In the genomic region with DNA sequence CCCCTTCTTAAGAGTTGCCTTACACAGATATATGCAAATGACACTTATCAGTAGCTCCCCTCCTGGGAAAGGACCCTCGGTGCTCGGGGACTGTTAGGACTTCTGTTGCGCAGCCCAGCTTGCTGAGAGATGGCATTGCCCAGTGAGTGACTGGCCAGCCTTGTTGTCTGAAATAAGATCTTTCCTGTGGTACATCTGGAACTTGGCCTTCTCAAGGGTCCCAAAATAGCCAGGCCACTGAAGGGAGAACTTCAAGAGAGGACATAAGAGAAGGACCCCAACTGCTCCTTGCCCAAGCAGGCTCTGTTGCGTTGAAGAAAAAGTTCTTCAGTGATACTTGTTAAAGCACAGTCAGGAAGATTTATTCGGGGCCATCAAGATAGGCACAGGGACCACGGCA, we compare ENCODE assay signal across 10 cellular contexts. TPM values are rescaled to one million over a fixed set of nuclear protein-coding genes. Genes with fewer than 3 reads are reported as not detected.
DNase-seq lines count a peak whose midpoint lies in the region; TF ChIP-seq lines count a peak whose summit lies in the region.
"Had no signal": no experiment of that assay in that cellular context is flagged by ENCODE, and none has a peak within 500 bp of the region (broad histone marks: within the 10 kb centered on the region; RNA-seq: fewer than 3 reads in every experiment).

No MANE protein-coding gene starts in this region.

- H3K9me3 Mint-ChIP-seq in mesothelial cell of epicardium = no peaks in the 10 kb centered on the region

- peak overlapping the region; percentile 4 for H3K27ac Mint-ChIP-seq in mesothelial cell of epicardium

- peaks cover 28% of the 10 kb centered on the region for H3K79me2 ChIP-seq in KMS-11 (ENCODE audit: insufficient read depth, low read depth)

- TF ChIP-seq POLR2A in suprapubic skin (IDR thresholded peaks at IDR 0.05) = no peak

- peaks cover 31% of the 10 kb centered on the region for H3K4me1 Mint-ChIP-seq in mesothelial cell of epicardium

- H3K4me2 ChIP-seq in KMS-11 = peak overlapping the region; percentile 22; the same call in 1 of the 2 replicates

- H3K36me3 Mint-ChIP-seq in mesothelial cell of epicardium = peaks cover 16% of the 10 kb centered on the region

- no peaks in the 10 kb centered on the region for H3K27me3 Mint-ChIP-seq in mesothelial cell of epicardium (ENCODE audit: low read depth)

- H3K4me1 ChIP-seq in KMS-11 (ENCODE audit: low read depth, poor library complexity, severe bottlenecking) (peaks cover 55% of the 10 kb centered on the region), suprapubic skin (peaks cover 52% of the 10 kb centered on the region)

- no peak for TF ChIP-seq EP300 in suprapubic skin (IDR thresholded peaks at IDR 0.05)

- no peak for DNase-seq in brain microvascular endothelial cell
- no peak for DNase-seq in mesothelial cell of epicardium (ENCODE audit: low spot score in 2 of 2, unreplicated experiment in 2 of 2)
- DNase-seq in suprapubic skin (ENCODE audit: low spot score in 2 of 2) = no peak
- DNase-seq in activated T-cell treated with anti-CD3 and anti-CD28 coated beads for 4 hours = no peak
- no peak for DNase-seq in NCI-H187 (lab: John Stamatoyannopoulos, UW)
- no peak for DNase-seq in iPS-NIHi11 (ENCODE audit: low spot score)
- DNase-seq: activated CD8-positive, alpha-beta memory T cell treated with anti-CD3 and anti-CD28 coated beads, Interleukin-2, amount 50 U/mL, for 4 hours; DMS 273 treated with DMSO at 0.1 percent for 48 hours; NCI-H2227 treated with DMSO at 0.1 percent for 48 hours had no signal

- H3K4me3 Mint-ChIP-seq in mesothelial cell of epicardium = no peak overlapping the region

- in situ Hi-C loops in brain microvascular endothelial cell (cut with HindIII; ENCODE audit: low pct_ligation_motif_present, low sequenced_read_pairs) = no loop called here

- peak overlapping the region; percentile 81 for H3K27ac ChIP-seq in KMS-11
- peak overlapping the region; percentile 64 for H3K27ac ChIP-seq in brain microvascular endothelial cell
- H3K27ac ChIP-seq in suprapubic skin = peak overlapping the region; percentile 11

- no peak overlapping the region for H2AFZ ChIP-seq in KMS-11 (ENCODE audit: low read depth)

- no peaks in the 10 kb centered on the region for H3K9me3 ChIP-seq in suprapubic skin

- H4K20me1 ChIP-seq in KMS-11 (ENCODE audit: insufficient read depth) = no peaks in the 10 kb centered on the region

- H3K27me3 ChIP-seq in KMS-11 (ENCODE audit: insufficient read depth, low read depth) (no peaks in the 10 kb centered on the region), brain microvascular endothelial cell (replicated peaks) (no peaks in the 10 kb centered on the region), suprapubic skin (no peaks in the 10 kb centered on the region)

- H3K9ac ChIP-seq in KMS-11 = peak overlapping the region; percentile 37; the same call in 1 of the 2 replicates

- TF ChIP-seq CTCF in KMS-11 (conservative IDR thresholded peaks at IDR 0.05; ENCODE audit: low read depth, low read length) = no peak
- TF ChIP-seq CTCF in brain microvascular endothelial cell (IDR thresholded peaks at IDR 0.05; ENCODE audit: low read depth, low read length, missing control alignments) = no peak
- no peak for TF ChIP-seq CTCF in mesothelial cell of epicardium (IDR thresholded peaks at IDR 0.05; ENCODE audit: unreplicated experiment)
- no peak for TF ChIP-seq CTCF in suprapubic skin (IDR thresholded peaks at IDR 0.05)

- H3K36me3 ChIP-seq in KMS-11 (ENCODE audit: insufficient read depth) (no peaks in the 10 kb centered on the region; the same call in 1 of the 2 replicates), brain microvascular endothelial cell (replicated peaks) (peaks cover 40% of the 10 kb centered on the region), suprapubic skin (peaks cover 40% of the 10 kb centered on the region)

- 71% methylated on average over 6 of the region's 6 CpGs for WGBS in suprapubic skin

- no peak overlapping the region for H3K4me3 ChIP-seq in KMS-11 (IDR thresholded peaks at IDR 0.05; ENCODE audit: insufficient read depth, low read depth, low read length)
- no peak overlapping the region for H3K4me3 ChIP-seq in brain microvascular endothelial cell (ENCODE audit: low read depth, low read length)
- H3K4me3 ChIP-seq in suprapubic skin = no peak overlapping the region

RNA-seq across cellular contexts. Expression of a gene that starts 17.3 kb away (rescaled TPM):
- total RNA-seq in mesothelial cell of epicardium (22.2 to 23.3 TPM (median 23.0 TPM) in 3 replicates), suprapubic skin (10 to 100 TPM; 75.0 to 86.4 (median 78.0) TPM)

RNA-seq across cellular contexts. Expression of a gene that starts 57.4 kb away (rescaled TPM):
- total RNA-seq in mesothelial cell of epicardium (55.8 to 56.5 TPM (median 56.0 TPM) in 3 replicates), suprapubic skin (10 to 100 TPM; 16.1 to 38.6 (median 19.3) TPM)

Comparison
In these comparisons a context has a peak if more than half of its experiments do, and no peak if none do; other contexts are left out.
1. H3K27ac ChIP-seq: peak in every context shown above with its lines; median percentile 81 in KMS-11; 64 in brain microvascular endothelial cell; 11 in suprapubic skin.